25 cellular contexts compared by ENCODE assay signal in genomic region chr14:83714141-83714540, GRCh38.
"Had no signal": no experiment of that assay in that cellular context is flagged by ENCODE, and none has a peak within 500 bp of the region (broad histone marks: within the 10 kb centered on the region; RNA-seq: fewer than 3 reads in every experiment).

No MANE protein-coding gene starts in this region.

- H3K4me2 ChIP-seq: hepatocyte had no signal

- DNase-seq: colonic mucosa; cortex of kidney; effector CD8-positive, alpha-beta T cell; effector memory CD8-positive, alpha-beta T cell; endodermal cell; erythroblast; esophagus squamous epithelium; foreskin keratinocyte; heart left ventricle; hypothalamus; immature natural killer cell; islet precursor cell; kidney; kidney glomerular epithelial cell; left colon; left lung; left ventricle myocardium superior; lower lobe of right lung; mesenchymal stem cell; mucosa of descending colon; naive B cell; naive thymus-derived CD8-positive, alpha-beta T cell had no signal

- H3K27me3 ChIP-seq: colonic mucosa, esophagus squamous epithelium, foreskin keratinocyte, gastroesophageal sphincter, heart left ventricle, hepatocyte, left lung had no signal

- H2AFZ ChIP-seq: hepatocyte had no signal

- H3K4me1 ChIP-seq: colonic mucosa, esophagus squamous epithelium, gastroesophageal sphincter, heart left ventricle, left lung, lower lobe of right lung had no signal

- H3K36me3 ChIP-seq: colonic mucosa, esophagus squamous epithelium, gastroesophageal sphincter, heart left ventricle, left lung, lower lobe of right lung had no signal

- H3K9me3 ChIP-seq: colonic mucosa, esophagus squamous epithelium, gastroesophageal sphincter, lower lobe of right lung had no signal

- H3K27ac ChIP-seq: colonic mucosa, epithelial cell of prostate, esophagus squamous epithelium, foreskin keratinocyte, gastroesophageal sphincter, heart left ventricle, hepatocyte, left lung, lower lobe of right lung had no signal

- H3K79me2 ChIP-seq: hepatocyte had no signal

- H3K4me3 ChIP-seq: colonic mucosa, esophagus squamous epithelium, gastroesophageal sphincter, heart left ventricle, hepatocyte, left lung, lower lobe of right lung, mucosa of descending colon had no signal
